Comparison of ENCODE assay signal across 10 cellular contexts in the genomic region with DNA sequence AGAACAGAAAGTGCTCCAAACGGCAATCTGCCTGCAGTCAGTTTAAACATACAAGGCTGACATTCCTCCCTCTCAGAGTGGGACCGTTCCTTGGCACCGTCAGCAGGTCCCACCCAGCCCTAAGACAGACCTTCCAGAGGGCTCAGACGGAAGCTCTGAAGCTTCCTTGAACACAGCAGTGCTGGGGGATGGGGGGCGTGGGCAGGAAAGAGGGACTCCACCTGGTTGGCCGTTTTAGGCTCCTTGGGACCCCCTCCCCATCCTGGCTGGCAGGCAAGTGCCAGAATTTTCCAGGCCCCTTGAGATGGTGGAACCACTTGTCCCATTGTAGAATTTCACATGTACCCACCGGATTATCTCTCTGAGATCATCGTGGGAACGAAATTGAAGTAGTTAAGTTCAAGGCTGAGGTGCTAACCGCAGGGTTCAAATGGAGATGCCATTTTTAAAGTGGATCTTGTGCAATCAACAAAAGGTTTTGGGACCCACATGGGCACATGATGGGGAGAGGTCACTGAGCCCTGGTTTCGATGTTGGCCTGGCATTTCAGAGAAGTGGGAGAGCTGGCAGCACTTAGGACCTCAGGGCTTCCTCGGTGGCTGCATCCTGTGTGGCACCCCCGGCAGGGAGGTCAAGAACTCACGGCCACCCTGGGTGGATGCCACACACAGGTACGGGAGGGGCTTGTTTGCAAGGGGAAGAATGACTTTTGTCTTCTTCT. TPM values are rescaled to one million over a fixed set of nuclear protein-coding genes. Genes with fewer than 3 reads are reported as not detected.
DNase-seq lines count a peak whose midpoint lies in the region; ATAC-seq and TF ChIP-seq lines count a peak whose summit lies in the region.
"Had no signal": no experiment of that assay in that cellular context is flagged by ENCODE, and none has a peak within 500 bp of the region (broad histone marks: within the 10 kb centered on the region; RNA-seq: fewer than 3 reads in every experiment).

No MANE protein-coding gene starts in this region.

- H4K20me1 ChIP-seq in OCI-LY7 (ENCODE audit: insufficient read depth, low read length), result peaks cover 3% of the 10 kb centered on the region; the same call in 1 of the 2 replicates
- H4K20me1 ChIP-seq in hepatocyte (ENCODE audit: insufficient read depth, poor library complexity, severe bottlenecking), result no peaks in the 10 kb centered on the region

- H3K4me3 Mint-ChIP-seq in MCF 10A (ENCODE audit: unreplicated experiment) (no peak overlapping the region), glutamatergic neuron (ENCODE audit: unreplicated experiment) (no peak overlapping the region)

- H3K27ac Mint-ChIP-seq in MCF 10A (ENCODE audit: low read depth, unreplicated experiment) (no peak overlapping the region), glutamatergic neuron (ENCODE audit: unreplicated experiment) (peak overlapping the region; percentile 45)

- no peak for TF ChIP-seq POLR2A in breast epithelium (IDR thresholded peaks at IDR 0.05)
- TF ChIP-seq POLR2A in transverse colon (IDR thresholded peaks at IDR 0.05), result no peak

- H3K36me3 Mint-ChIP-seq in MCF 10A (ENCODE audit: insufficient read depth, unreplicated experiment) (peaks cover 20% of the 10 kb centered on the region), glutamatergic neuron (ENCODE audit: unreplicated experiment) (peaks cover 6% of the 10 kb centered on the region)

- BruUV-seq in MCF 10A (replicated peaks; lab: Mats Ljungman, UMichigan) (no TSS peak), OCI-LY7 (replicated peaks; lab: Mats Ljungman, UMichigan) (TSS peak; percentile 46)

- H3K4me1 ChIP-seq in breast epithelium (peaks cover 0 to 4% of the 10 kb centered on the region in 2 donors), OCI-LY7 (ENCODE audit: insufficient read depth, low read length, poor library complexity, severe bottlenecking) (peaks cover 77% of the 10 kb centered on the region), transverse colon (peaks cover 14 to 35% (median 24%) of the 10 kb centered on the region in 4 donors), hepatocyte (ENCODE audit: insufficient read depth) (no peaks in the 10 kb centered on the region)

- CTCF ChIA-PET in MCF 10A (lab: Yijun Ruan, JAX), result interaction anchor here (0.5 to 2.0 kb wide), 4 partner anchors 11 to 897 kb away, joined by 3 to 8 read pairs (median 5); no protein-coding TSS in a partner anchor
- CTCF ChIA-PET in OCI-LY7 (lab: Charles Lee; ENCODE audit: unreplicated experiment), result interaction anchor here (0.9 to 1.4 kb wide), 2 partner anchors 12 to 69 kb away, joined by 3 to 8 read pairs; no protein-coding TSS in a partner anchor

- H3K9me3 ChIP-seq in breast epithelium (no peaks in the 10 kb centered on the region), OCI-LY7 (ENCODE audit: low read length) (no peaks in the 10 kb centered on the region), transverse colon (no peaks in the 10 kb centered on the region), hepatocyte (ENCODE audit: low read depth) (no peaks in the 10 kb centered on the region)

- H3K27me3 ChIP-seq in breast epithelium (no peaks in the 10 kb centered on the region), transverse colon (no peaks in the 10 kb centered on the region), hepatocyte (no peaks in the 10 kb centered on the region)

- WGBS in transverse colon (ENCODE audit: low coverage in 1 of 2), 2 donors, result 50 to 68% methylated on average over 1 to 15 of the region's 15 CpGs
- 85% methylated on average over 15 of the region's 15 CpGs for WGBS in hepatocyte (ENCODE audit: low lambda C conversion rate, missing lambda C conversion rate)

- H3K79me2 ChIP-seq in OCI-LY7 (ENCODE audit: insufficient read depth, low read depth, low read length) (no peaks in the 10 kb centered on the region), hepatocyte (no peaks in the 10 kb centered on the region)

- H3K36me3 ChIP-seq in breast epithelium, result no peaks in the 10 kb centered on the region
- H3K36me3 ChIP-seq in OCI-LY7 (ENCODE audit: insufficient read depth, low read length), result peaks cover 32% of the 10 kb centered on the region
- H3K36me3 ChIP-seq in transverse colon, result no peaks in the 10 kb centered on the region
- H3K36me3 ChIP-seq in hepatocyte (replicated peaks; ENCODE audit: insufficient read depth, low read depth), result no peaks in the 10 kb centered on the region

- no peak overlapping the region for H3K4me3 ChIP-seq in breast epithelium
- H3K4me3 ChIP-seq in OCI-LY7 (ENCODE audit: low read depth, low read length, poor library complexity, severe bottlenecking), result peak overlapping the region; percentile 51
- H3K4me3 ChIP-seq in transverse colon, result no peak overlapping the region
- H3K4me3 ChIP-seq in hepatocyte, result no peak overlapping the region

- TF ChIP-seq EP300 in transverse colon (IDR thresholded peaks at IDR 0.05; ENCODE audit: low read depth), result no peak

- in situ Hi-C loops in transverse colon (cut with MboI; ENCODE audit: low pct_ligation_motif_present in 1 of 4, low pct_unique_long_range_greater_than_20kb in 1 of 4, low sequenced_read_pairs in 3 of 4), result no loop called here

- no peak for ATAC-seq in GM21723 (IDR thresholded peaks at IDR 0.05; ENCODE audit: unreplicated experiment)

- intact Hi-C loops in breast epithelium (cut with DNase I; ENCODE audit: low total_unique reads) (no loop called here), MCF 10A (cut with micrococcal nuclease) (no loop called here), OCI-LY7 (cut with micrococcal nuclease; ENCODE audit: unreplicated experiment) (loop anchor here (1.0 to 2.0 kb wide), 5 partner anchors 11 to 118 kb away; no protein-coding TSS in a partner anchor), transverse colon (cut with DNase I; ENCODE audit: low total_unique reads) (no loop called here)

- H3K9me2 ChIP-seq in OCI-LY7 (ENCODE audit: insufficient read depth, low read length), result no peaks in the 10 kb centered on the region
- H3K9me2 ChIP-seq in hepatocyte (replicated peaks; ENCODE audit: insufficient read depth), result no peaks in the 10 kb centered on the region

- H3K9me3 Mint-ChIP-seq in MCF 10A (ENCODE audit: unreplicated experiment), result no peaks in the 10 kb centered on the region
- peaks cover under 1% of the 10 kb centered on the region for H3K9me3 Mint-ChIP-seq in glutamatergic neuron (ENCODE audit: unreplicated experiment)

- H3K4me2 ChIP-seq in OCI-LY7 (ENCODE audit: low read length), result peak overlapping the region; percentile 69
- H3K4me2 ChIP-seq in hepatocyte, result no peak overlapping the region

- POLR2A ChIA-PET in MCF 10A (lab: Yijun Ruan, JAX), result no interaction called here
- POLR2A ChIA-PET in OCI-LY7 (lab: Charles Lee), result interaction anchor here (1.0 to 1.4 kb wide), 3 partner anchors 31 to 117 kb away, joined by 3 to 4 read pairs (median 4); no protein-coding TSS in a partner anchor

- peak overlapping the region; percentile 50 to 88 for H3K27ac ChIP-seq in breast epithelium
- peak overlapping the region; percentile 86 for H3K27ac ChIP-seq in OCI-LY7 (ENCODE audit: low read depth, low read length, poor library complexity, severe bottlenecking)
- peak overlapping the region; percentile 9 to 80 (median 60) for H3K27ac ChIP-seq in transverse colon
- H3K27ac ChIP-seq in hepatocyte, result no peak overlapping the region

- TF ChIP-seq CTCF in breast epithelium (IDR thresholded peaks at IDR 0.05) (no peak), MCF 10A (IDR thresholded peaks at IDR 0.05; ENCODE audit: unreplicated experiment) (no peak), OCI-LY7 (conservative IDR thresholded peaks at IDR 0.05; ENCODE audit: low read length) (no peak), glutamatergic neuron (IDR thresholded peaks at IDR 0.05; ENCODE audit: partially characterized antibody, unreplicated experiment) (no peak), transverse colon (IDR thresholded peaks at IDR 0.05) (no peak), hepatocyte (IDR thresholded peaks at IDR 0.05; ENCODE audit: poor library complexity) (no peak)

- DNase-seq in breast epithelium (ENCODE audit: low spot score in 2 of 2) (no peak), MCF 10A (ENCODE audit: unreplicated experiment) (no peak), OCI-LY7 (ENCODE audit: low spot score) (peak; percentile 36), glutamatergic neuron (no peak), transverse colon (no peak), hepatocyte (ENCODE audit: low spot score) (no peak), kidney glomerular epithelial cell (lab: John Stamatoyannopoulos, UW) (no peak)
- DNase-seq: NCI-H2081 treated with DMSO at 0.1 percent for 48 hours, SHP77 treated with DMSO at 0.1 percent for 48 hours had no signal

- no peak overlapping the region for H2AFZ ChIP-seq in OCI-LY7 (ENCODE audit: low read length)
- H2AFZ ChIP-seq in hepatocyte, result no peak overlapping the region

- H3K4me1 Mint-ChIP-seq in MCF 10A (ENCODE audit: insufficient read depth, unreplicated experiment) (no peaks in the 10 kb centered on the region), glutamatergic neuron (ENCODE audit: low read depth, unreplicated experiment) (peaks cover 21% of the 10 kb centered on the region)

- H3K27me3 Mint-ChIP-seq in MCF 10A (ENCODE audit: insufficient read depth, unreplicated experiment) (no peaks in the 10 kb centered on the region), glutamatergic neuron (ENCODE audit: unreplicated experiment) (peaks cover 11% of the 10 kb centered on the region)

RNA-seq across cellular contexts. Expression of a gene that starts 46.2 kb away (rescaled TPM):
- total RNA-seq in breast epithelium, result 10 to 100 TPM; 12.0 to 23.3 (median 21.8) TPM
- 3.3 and 3.8 TPM in 2 replicates for total RNA-seq in MCF 10A (2022)
- total RNA-seq in OCI-LY7 (2014; rRNA removed; shearing (Covaris generic)), result 4.5 and 8.6 TPM in 2 replicates
- total RNA-seq in OCI-LY7 (2022), result 6.2 and 8.2 TPM in 2 replicates
- not detected for total RNA-seq in glutamatergic neuron (ENCODE audit: unreplicated experiment)
- 10 to 100 TPM; 19.9 to 74.4 (median 48.9) TPM for total RNA-seq in transverse colon
- 3.0 and 4.5 TPM in 2 replicates for total RNA-seq in hepatocyte
- 27.7 and 40.9 TPM in 2 replicates for polyA plus RNA-seq in hepatocyte
